ENCODE assay signal across 8 cellular contexts in genomic region chr1:27724961-27725373, GRCh38. TPM values are rescaled to one million over a fixed set of nuclear protein-coding genes. Genes with fewer than 3 reads are reported as not detected.
DNase-seq lines count a peak whose midpoint lies in the region; ATAC-seq, FAIRE-seq and TF ChIP-seq lines count a peak whose summit lies in the region.

No MANE protein-coding gene starts in this region.

- no peaks in the 10 kb centered on the region for H3K27me3 ChIP-seq in GM12878 (replicated peaks in 1 of 2; ENCODE audit: control insufficient read depth in 2 of 2, insufficient read depth in 2 of 2, low read length in 1 of 2)
- H3K27me3 ChIP-seq in layer of hippocampus (ENCODE audit: control insufficient read depth, insufficient read depth, low read length): no peaks in the 10 kb centered on the region

- H4K20me1 ChIP-seq in GM12878 (ENCODE audit: control insufficient read depth, insufficient read depth): no peaks in the 10 kb centered on the region

- POLR2A ChIA-PET in GM12878 (lab: Charles Lee): interaction anchor here (0.5 to 1.8 kb wide), 8 partner anchors 25 to 355 kb away, joined by 3 to 26 read pairs (median 6); partner anchors contain the start of genes IFI6, PPP1R8 and STX12

- RAD21 ChIA-PET in GM12878 (lab: Charles Lee; ENCODE audit: unreplicated experiment): interaction anchor here (0.7 to 3.9 kb wide), 24 partner anchors 8 to 860 kb away, joined by 3 to 51 read pairs (median 4); partner anchors contain the start of genes IFI6, PPP1R8 and STX12

- FAIRE-seq in GM12878 (lab: Jason Lieb, UNC): no peak

- CTCF ChIA-PET in GM12878 (lab: Yijun Ruan, JAX): interaction anchor here (0.7 to 4.7 kb wide), 17 partner anchors 23 to 144 kb away, joined by 3 to 63 read pairs (median 3); partner anchors contain the start of genes IFI6 and STX12

- ATAC-seq in GM12878 (no peak), HG03139 (IDR thresholded peaks at IDR 0.05; ENCODE audit: unreplicated experiment) (no peak)

- WGBS in GM12878 (ENCODE audit: insufficient coverage, insufficient replicate concordance, low lambda C conversion rate, missing lambda C conversion rate): 71% methylated on average over 9 of the region's 9 CpGs

- H3K4me1 ChIP-seq in GM12878 (ENCODE audit: control insufficient read depth, insufficient read depth, low read length): peaks cover 11% of the 10 kb centered on the region

- SMC1A ChIA-PET in GM12878 (lab: Charles Lee; ENCODE audit: uncharacterized antibody, unreplicated experiment): interaction anchor here (0.7 to 1.7 kb wide), 9 partner anchors 11 to 121 kb away, joined by 3 to 17 read pairs (median 8); partner anchors contain the start of genes AHDC1, IFI6 and STX12

- TF ChIP-seq RAD21 in GM12878 (IDR thresholded peaks at IDR 0.05; ENCODE audit: insufficient read depth, low read depth, low read length): no peak

- TF ChIP-seq CTCF in GM12878 (IDR thresholded peaks at IDR 0.05 in 2 of 3, conservative IDR thresholded peaks at IDR 0.05 in 1 of 3; ENCODE audit: control insufficient read depth in 2 of 3, extremely low read depth in 1 of 3, insufficient read depth in 1 of 3, low read depth in 3 of 3, low read length in 3 of 3): no peak

- H3K4me3 ChIP-seq in GM12878: peak overlapping the region; percentile 46; the same call in 1 of the 2 replicates

- no peak for TF ChIP-seq POLR2A in GM12878 (IDR thresholded peaks at IDR 0.05; ENCODE audit: low read depth, low read length)

- peak overlapping the region; percentile 90 for H2AFZ ChIP-seq in GM12878 (ENCODE audit: control insufficient read depth, low read depth, low read length)

- in situ Hi-C loops in GM12878 (cut with MboI): loop anchor here (5.0 kb wide), 1 partner anchor 53 kb away; the partner anchor contains the start of gene IFI6

- peak overlapping the region; percentile 73 for H3K4me2 ChIP-seq in GM12878 (ENCODE audit: control insufficient read depth, insufficient read depth)

- no peaks in the 10 kb centered on the region for H3K36me3 ChIP-seq in GM12878 (ENCODE audit: control insufficient read depth in 2 of 2, insufficient read depth in 2 of 2, low read length in 1 of 2)

- TF ChIP-seq EP300 in GM12878 (IDR thresholded peaks at IDR 0.05; ENCODE audit: borderline replicate concordance in 1 of 2, control insufficient read depth in 1 of 2, low read depth in 2 of 2, low read length in 2 of 2): no peak

- DNase-seq in NCI-H2081 (lab: John Stamatoyannopoulos, UW): peak; percentile 31 to 52
- DNase-seq in NCI-H2081 treated with DMSO at 0.1 percent for 48 hours (lab: John Stamatoyannopoulos, UW): no peak
- peak; percentile 92 for DNase-seq in NCI-H2196 (lab: John Stamatoyannopoulos, UW; ENCODE audit: unreplicated experiment)
- no peak for DNase-seq in GM12878 (ENCODE audit: low read depth, low spot score)
- DNase-seq in stimulated activated CD4-positive, alpha-beta T cell treated with anti-CD3 and anti-CD28 coated beads, Interleukin-4, amount 100 ng/mL, for 24 hours: no peak

- H3K79me2 ChIP-seq in GM12878 (ENCODE audit: control insufficient read depth, insufficient read depth, low read length): peaks cover 11% of the 10 kb centered on the region

- BruUV-seq in GM12878 (replicated peaks; lab: Mats Ljungman, UMichigan): TSS peak; percentile 85

- intact Hi-C loops in GM12878 (cut with micrococcal nuclease; ENCODE audit: unreplicated experiment): loop anchor here (2.0 to 10.0 kb wide), 3 partner anchors 48 to 110 kb away; partner anchors contain the start of genes IFI6, PPP1R8 and STX12

- H3K27ac ChIP-seq in GM12878 (ENCODE audit: control insufficient read depth, insufficient read depth): peak overlapping the region; percentile 30
- peak overlapping the region; percentile 59 for H3K27ac ChIP-seq in layer of hippocampus (ENCODE audit: low read depth, low read length)
- peak overlapping the region; percentile 71 for H3K27ac ChIP-seq in temporal lobe (ENCODE audit: low read depth, low read length)

- H3K9me3 ChIP-seq in GM12878 (replicated peaks; ENCODE audit: control insufficient read depth, insufficient read depth, low read length): no peaks in the 10 kb centered on the region

- H3K9ac ChIP-seq in GM12878 (ENCODE audit: control insufficient read depth, insufficient read depth, low read length): peak overlapping the region; percentile 28; the same call in 1 of the 2 replicates

TF ChIP-seq in GM12878, 131 proteins besides CTCF, POLR2A, EP300 and RAD21:
- TF ChIP-seq DPF2 (IDR thresholded peaks at IDR 0.05) (no peak), BRCA1 (IDR thresholded peaks at IDR 0.05; ENCODE audit: low read depth, low read length) (no peak), SUZ12 (IDR thresholded peaks at IDR 0.05; ENCODE audit: unreplicated experiment) (no peak), CBX3 (IDR thresholded peaks at IDR 0.05; ENCODE audit: borderline replicate concordance, low read depth) (no peak)
TF ChIP-seq in GM12878: peak in this region for 0.

RNA-seq across cellular contexts. Expression of gene FAM76A, which starts 0.8 kb away (rescaled TPM):
- 4.8 and 6.7 TPM in 2 replicates for total RNA-seq in GM12878 (2013; cell fraction: nucleolus; rRNA removed)
- total RNA-seq in GM12878 (2014; rRNA removed) (7.7 and 10.0 TPM in 2 replicates), GM12878 (2014; rRNA removed; fragmentation: Illumina TruSeq; extraction: Trizol) (6.7 and 9.0 TPM in 2 replicates), GM12878 (2021) (7.6 and 9.4 TPM in 2 replicates), temporal lobe (7.9 TPM)
- 1.8 TPM for polyA plus RNA-seq in GM12878 (2011; ENCODE audit: low read depth)
- polyA plus RNA-seq in GM12878 (2011; rRNA removed) (6.0 and 7.9 TPM in 2 replicates), GM12878 (2014; fragmentation: Illumina TruSeq; extraction: Trizol) (7.1 and 8.0 TPM in 2 replicates), GM12878 (2014; fragmentation: Nextera tagmentation; extraction: Ambion mirVana) (10 to 100 TPM in 1 of 2 experiments, 1 to 10 TPM in 1; 7.6 to 13.4 TPM), GM12878 (2014; rRNA removed) (4.7 and 5.4 TPM in 2 replicates), GM12878 (2016; fragmentation: Nextera tagmentation; extraction: Ambion mirVana) (10 to 100 TPM in 1 of 2 experiments, 1 to 10 TPM in 1; 6.8 to 11.1 TPM)
- polyA plus RNA-seq in GM12878 (2011; cell fraction: cytosol; rRNA removed): 3.0 and 3.5 TPM in 2 replicates
- polyA plus RNA-seq in GM12878 (2011; cell fraction: nucleus; rRNA removed): 3.5 and 4.0 TPM in 2 replicates
- 2.2 and 3.6 TPM in 2 replicates for polyA plus RNA-seq in GM12878 (2012)
- polyA minus RNA-seq in GM12878 (2011; rRNA and poly(A)+ RNA removed): 4.8 and 8.4 TPM in 2 replicates
- polyA minus RNA-seq in GM12878 (2011; cell fraction: cytosol; rRNA and poly(A)+ RNA removed): 2.9 and 8.1 TPM in 2 replicates
- polyA minus RNA-seq in GM12878 (2011; cell fraction: nucleus; rRNA and poly(A)+ RNA removed): 3.0 and 4.0 TPM in 2 replicates

RNA-seq across cellular contexts. Expression of gene STX12, which starts 48.1 kb away (rescaled TPM):
- total RNA-seq in GM12878 (2013; cell fraction: nucleolus; rRNA removed): 74.7 and 75.4 TPM in 2 replicates
- total RNA-seq in GM12878 (2014; rRNA removed): 29.9 and 32.7 TPM in 2 replicates
- total RNA-seq in GM12878 (2014; rRNA removed; fragmentation: Illumina TruSeq; extraction: Trizol): 29.4 and 33.6 TPM in 2 replicates
- total RNA-seq in GM12878 (2021): 24.5 and 29.3 TPM in 2 replicates
- 9.5 TPM for polyA plus RNA-seq in GM12878 (2011; ENCODE audit: low read depth)
- polyA plus RNA-seq in GM12878 (2011; rRNA removed): 22.5 and 29.6 TPM in 2 replicates
- 11.0 and 12.8 TPM in 2 replicates for polyA plus RNA-seq in GM12878 (2011; cell fraction: cytosol; rRNA removed)
- polyA plus RNA-seq in GM12878 (2011; cell fraction: nucleus; rRNA removed): 28.9 and 31.3 TPM in 2 replicates
- polyA plus RNA-seq in GM12878 (2012): 18.1 and 21.7 TPM in 2 replicates
- polyA plus RNA-seq in GM12878 (2014; fragmentation: Illumina TruSeq; extraction: Trizol): 35.0 and 44.5 TPM in 2 replicates
- 10 to 100 TPM; 23.5 to 26.9 TPM for polyA plus RNA-seq in GM12878 (2014; fragmentation: Nextera tagmentation; extraction: Ambion mirVana)
- polyA plus RNA-seq in GM12878 (2014; rRNA removed): 19.2 and 30.1 TPM in 2 replicates
- 10 to 100 TPM; 20.2 to 25.5 TPM for polyA plus RNA-seq in GM12878 (2016; fragmentation: Nextera tagmentation; extraction: Ambion mirVana)
- 19.5 and 23.7 TPM in 2 replicates for polyA minus RNA-seq in GM12878 (2011; rRNA and poly(A)+ RNA removed)
- 4.8 and 9.4 TPM in 2 replicates for polyA minus RNA-seq in GM12878 (2011; cell fraction: cytosol; rRNA and poly(A)+ RNA removed)
- polyA minus RNA-seq in GM12878 (2011; cell fraction: nucleus; rRNA and poly(A)+ RNA removed): 10.8 and 12.6 TPM in 2 replicates
- total RNA-seq in temporal lobe: 120 TPM

RNA-seq across cellular contexts. Expression of gene IFI6, which starts 53.0 kb away (rescaled TPM):
- total RNA-seq in GM12878 (2013; cell fraction: nucleolus; rRNA removed): 20.9 and 21.2 TPM in 2 replicates
- 79.4 and 89.5 TPM in 2 replicates for total RNA-seq in GM12878 (2014; rRNA removed)
- total RNA-seq in GM12878 (2014; rRNA removed; fragmentation: Illumina TruSeq; extraction: Trizol): 30.1 and 35.1 TPM in 2 replicates
- 70.3 and 81.4 TPM in 2 replicates for total RNA-seq in GM12878 (2021)
- 41.1 TPM for polyA plus RNA-seq in GM12878 (2011; ENCODE audit: low read depth)
- polyA plus RNA-seq in GM12878 (2011; rRNA removed): 81.1 and 113 TPM in 2 replicates
- polyA plus RNA-seq in GM12878 (2011; cell fraction: cytosol; rRNA removed): 134 and 138 TPM in 2 replicates
- 40.8 and 41.8 TPM in 2 replicates for polyA plus RNA-seq in GM12878 (2011; cell fraction: nucleus; rRNA removed)
- 76.1 and 123 TPM in 2 replicates for polyA plus RNA-seq in GM12878 (2012)
- polyA plus RNA-seq in GM12878 (2014; fragmentation: Illumina TruSeq; extraction: Trizol): 36.6 and 41.3 TPM in 2 replicates
- polyA plus RNA-seq in GM12878 (2014; fragmentation: Nextera tagmentation; extraction: Ambion mirVana): 10 to 100 TPM in 1 of 2 experiments, 1 to 10 TPM in 1; 5.6 to 21.0 TPM
- polyA plus RNA-seq in GM12878 (2014; rRNA removed): 63.9 and 67.7 TPM in 2 replicates
- polyA plus RNA-seq in GM12878 (2016; fragmentation: Nextera tagmentation; extraction: Ambion mirVana): 100 to 1,000 TPM in 1 of 2 experiments, 10 to 100 TPM in 1; 97.0 to 123 TPM
- polyA minus RNA-seq in GM12878 (2011; rRNA and poly(A)+ RNA removed): 19.2 and 36.0 TPM in 2 replicates
- 26.6 and 31.1 TPM in 2 replicates for polyA minus RNA-seq in GM12878 (2011; cell fraction: cytosol; rRNA and poly(A)+ RNA removed)
- polyA minus RNA-seq in GM12878 (2011; cell fraction: nucleus; rRNA and poly(A)+ RNA removed): 6.8 and 7.5 TPM in 2 replicates
- total RNA-seq in temporal lobe: 27.5 TPM

Comparison
In these comparisons a context has a peak if more than half of its experiments do, and no peak if none do; other contexts are left out.
1. DNase-seq: peak in NCI-H2081 (2 of 2) and NCI-H2196 (single experiment); none in NCI-H2081 treated with DMSO at 0.1 percent for 48 hours (single experiment), GM12878 (single experiment) and stimulated activated CD4-positive, alpha-beta T cell treated with anti-CD3 and anti-CD28 coated beads, Interleukin-4, amount 100 ng/mL, for 24 hours (single experiment).
2. Peak in every context shown above with its lines, with median percentiles within 50 percentile points of each other: H3K27ac ChIP-seq.